7 cellular contexts compared by ENCODE assay signal in genomic region chrX:3713225-3713936, GRCh38. TPM values are rescaled to one million over a fixed set of nuclear protein-coding genes. Genes with fewer than 3 reads are reported as not detected.
DNase-seq lines count a peak whose midpoint lies in the region; ATAC-seq and TF ChIP-seq lines count a peak whose summit lies in the region.

PRKX (minus strand) TSS chrX:3713649; CDS start chrX:3713253, 396 bp downstream.

- intact Hi-C loops in activated CD8-positive, alpha-beta T cell treated with anti-CD3 and anti-CD28 coated beads for 36 hours (cut with micrococcal nuclease): no loop called here
- intact Hi-C loops in mucosa of descending colon (cut with DNase I, micrococcal nuclease): no loop called here

- peak; percentile 60 for ATAC-seq in GM18519 (IDR thresholded peaks at IDR 0.05; ENCODE audit: low FRiP score, unreplicated experiment)
- ATAC-seq in HG02678 (IDR thresholded peaks at IDR 0.05; ENCODE audit: unreplicated experiment): peak; percentile 77
- ATAC-seq in activated CD8-positive, alpha-beta T cell treated with anti-CD3 and anti-CD28 coated beads for 36 hours: peak; percentile 82
- ATAC-seq in effector memory CD8-positive, alpha-beta T cell (replicated peaks): peak; percentile 76
- ATAC-seq in mucosa of descending colon: peak; percentile 91

- H3K36me3 ChIP-seq in mucosa of descending colon (ENCODE audit: low read depth): no peaks in the 10 kb centered on the region

- H3K27ac Mint-ChIP-seq in activated CD8-positive, alpha-beta T cell treated with anti-CD3 and anti-CD28 coated beads for 36 hours: peak within 1 kb of the TSS; percentile 89
- peak within 1 kb of the TSS; percentile 93 to 98 for H3K27ac Mint-ChIP-seq in effector memory CD8-positive, alpha-beta T cell

- no peaks in the 10 kb centered on the region for H3K9me3 ChIP-seq in mucosa of descending colon

- no peaks in the 10 kb centered on the region for H3K27me3 Mint-ChIP-seq in activated CD8-positive, alpha-beta T cell treated with anti-CD3 and anti-CD28 coated beads for 36 hours
- H3K27me3 Mint-ChIP-seq in effector memory CD8-positive, alpha-beta T cell: no peaks in the 10 kb centered on the region

- CTCF ChIA-PET in activated CD8-positive, alpha-beta T cell treated with anti-CD3 and anti-CD28 coated beads for 36 hours (lab: Charles Lee): no interaction called here

- peak within 1 kb of the TSS; percentile 57 for H3K4me3 ChIP-seq in mucosa of descending colon

- H3K4me1 ChIP-seq in mucosa of descending colon (ENCODE audit: low read depth): no peaks in the 10 kb centered on the region

- peaks cover 22% of the 10 kb centered on the region for H3K4me1 Mint-ChIP-seq in activated CD8-positive, alpha-beta T cell treated with anti-CD3 and anti-CD28 coated beads for 36 hours (ENCODE audit: low read depth)
- peaks cover 11% of the 10 kb centered on the region in 2 donors for H3K4me1 Mint-ChIP-seq in effector memory CD8-positive, alpha-beta T cell (ENCODE audit: low read depth in 2 of 2)

- H3K9me3 Mint-ChIP-seq in activated CD8-positive, alpha-beta T cell treated with anti-CD3 and anti-CD28 coated beads for 36 hours: no peaks in the 10 kb centered on the region
- no peaks in the 10 kb centered on the region for H3K9me3 Mint-ChIP-seq in effector memory CD8-positive, alpha-beta T cell

- peak within 1 kb of the TSS; percentile 86 for H3K4me3 Mint-ChIP-seq in activated CD8-positive, alpha-beta T cell treated with anti-CD3 and anti-CD28 coated beads for 36 hours
- H3K4me3 Mint-ChIP-seq in effector memory CD8-positive, alpha-beta T cell: peak within 1 kb of the TSS; percentile 97 to 98

- POLR2A ChIA-PET in activated CD8-positive, alpha-beta T cell treated with anti-CD3 and anti-CD28 coated beads for 36 hours (lab: Charles Lee): interaction anchor here (0.9 kb wide), 1 partner anchor 13 kb away, joined by 3 read pairs; no protein-coding TSS in a partner anchor

- peaks cover 12% of the 10 kb centered on the region for H3K36me3 Mint-ChIP-seq in activated CD8-positive, alpha-beta T cell treated with anti-CD3 and anti-CD28 coated beads for 36 hours (ENCODE audit: low read depth)
- H3K36me3 Mint-ChIP-seq in effector memory CD8-positive, alpha-beta T cell (ENCODE audit: insufficient read depth): peaks cover 36% of the 10 kb centered on the region

- TF ChIP-seq CTCF in activated CD8-positive, alpha-beta T cell treated with anti-CD3 and anti-CD28 coated beads for 36 hours (IDR thresholded peaks at IDR 0.05): no peak
- TF ChIP-seq CTCF in mucosa of descending colon (IDR thresholded peaks at IDR 0.05): no peak

- DNase-seq in NCI-H1930 (lab: John Stamatoyannopoulos, UW) (peak; percentile 23 to 43), mucosa of descending colon (peak; percentile 57 to 85 (median 79))
- DNase-seq in activated CD8-positive, alpha-beta T cell treated with anti-CD3 and anti-CD28 coated beads for 36 hours: peak; percentile 57
- peak; percentile 57 to 72 (median 62) for DNase-seq in effector memory CD8-positive, alpha-beta T cell
- DNase-seq in stimulated activated CD8-positive, alpha-beta memory T cell treated with anti-CD3 and anti-CD28 coated beads, Interleukin-4, amount 100 ng/mL, for 24 hours (ENCODE audit: low read depth): peak; percentile 65

RNA-seq across cellular contexts. Expression of gene PRKX, which starts in this region (rescaled TPM):
- total RNA-seq in activated CD8-positive, alpha-beta T cell treated with anti-CD3 and anti-CD28 coated beads for 36 hours: 10 to 100 TPM; 54.4 to 59.9 TPM
- 10 to 100 TPM; 10.5 to 22.4 (median 21.5) TPM for total RNA-seq in mucosa of descending colon

Comparison
In these comparisons a context has a peak if more than half of its experiments do, and no peak if none do; other contexts are left out.
1. Peak in every context shown above with its lines: DNase-seq, ATAC-seq and H3K4me3 ChIP-seq.